In the genomic region with DNA sequence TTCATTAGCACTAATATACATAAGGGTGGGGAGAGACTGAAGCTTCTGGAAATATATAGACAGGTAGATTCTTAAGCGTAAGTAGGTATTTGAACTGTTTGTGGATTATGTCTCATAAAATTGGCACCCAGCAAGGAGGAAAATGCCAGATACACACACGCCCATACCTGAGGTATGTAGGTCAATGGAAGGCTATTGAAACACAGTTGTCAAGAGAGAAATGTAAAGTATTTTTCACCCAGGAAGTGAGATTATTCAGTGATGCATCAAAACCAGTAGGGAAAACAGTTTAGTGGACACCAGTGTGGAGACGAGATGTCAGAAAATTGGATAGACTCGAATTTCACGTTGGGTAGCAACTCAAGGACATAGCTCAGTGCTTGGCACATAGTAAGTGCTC, we compare ENCODE assay signal across 15 cellular contexts. TPM values are rescaled to one million over a fixed set of nuclear protein-coding genes. Genes with fewer than 3 reads are reported as not detected.
DNase-seq lines count a peak whose midpoint lies in the region; ATAC-seq and TF ChIP-seq lines count a peak whose summit lies in the region.
"Had no signal": no experiment of that assay in that cellular context is flagged by ENCODE, and none has a peak within 500 bp of the region (broad histone marks: within the 10 kb centered on the region; RNA-seq: fewer than 3 reads in every experiment).

No MANE protein-coding gene starts in this region.

- H2BK120ac ChIP-seq in trophoblast cell (ENCODE audit: insufficient read depth, low read length, poor library complexity) = no peak overlapping the region

- no peak overlapping the region for H3K9ac ChIP-seq in trophoblast cell (ENCODE audit: low read length)

- no peak overlapping the region for H2AFZ ChIP-seq in trophoblast cell (ENCODE audit: insufficient read depth, low read length, poor library complexity)
- H2AFZ ChIP-seq in hepatocyte = no peak overlapping the region

- H2BK5ac ChIP-seq in trophoblast cell (ENCODE audit: low read depth, low read length, poor library complexity) = no peak overlapping the region

- H3K23ac ChIP-seq in trophoblast cell (ENCODE audit: low read length) = no peak overlapping the region

- no peak overlapping the region for H2AK5ac ChIP-seq in trophoblast cell (ENCODE audit: low read length)

- H3K36me3 ChIP-seq in trophoblast cell (ENCODE audit: control insufficient read depth in 1 of 2, insufficient read depth in 2 of 2, low read length in 2 of 2) = no peaks in the 10 kb centered on the region
- no peaks in the 10 kb centered on the region for H3K36me3 ChIP-seq in hepatocyte (replicated peaks; ENCODE audit: insufficient read depth, low read depth)

- peak overlapping the region; percentile 96; the same call in 1 of the 2 replicates for H3K27ac ChIP-seq in VCaP
- H3K27ac ChIP-seq in epithelial cell of prostate = no peak overlapping the region
- H3K27ac ChIP-seq in trophoblast cell (ENCODE audit: low read depth, low read length) = no peak overlapping the region
- H3K27ac ChIP-seq in hepatocyte = no peak overlapping the region

- no peak overlapping the region for H2BK12ac ChIP-seq in trophoblast cell (ENCODE audit: low read length)

- no peak overlapping the region for H3K14ac ChIP-seq in trophoblast cell (ENCODE audit: low read length)

- no peak overlapping the region for H3K4me2 ChIP-seq in trophoblast cell (ENCODE audit: low read length)
- no peak overlapping the region for H3K4me2 ChIP-seq in hepatocyte

- peak; percentile 33 for DNase-seq in LoVo (ENCODE audit: low spot score)
- DNase-seq in epithelial cell of prostate (ENCODE audit: low read depth, low spot score) = peak; percentile 27
- DNase-seq in trophoblast cell = peak; percentile 40 to 86
- DNase-seq in hepatocyte (ENCODE audit: low spot score) = no peak
- DNase-seq in activated CD8-positive, alpha-beta memory T cell treated with anti-CD3 and anti-CD28 coated beads for 24 hours = no peak
- DNase-seq: C1 segment of cervical spinal cord; CD4-positive, alpha-beta T cell; DMS153; DMS79 treated with DMSO at 0.1 percent for 48 hours; EL had no signal

- H3K18ac ChIP-seq in trophoblast cell (ENCODE audit: low read length) = no peak overlapping the region

- H3K27me3 ChIP-seq in trophoblast cell (ENCODE audit: insufficient read depth, low read length) = no peaks in the 10 kb centered on the region
- no peaks in the 10 kb centered on the region for H3K27me3 ChIP-seq in hepatocyte

- H4K91ac ChIP-seq in trophoblast cell (ENCODE audit: low read depth, low read length) = no peak overlapping the region

- no peaks in the 10 kb centered on the region for H3K9me2 ChIP-seq in hepatocyte (replicated peaks; ENCODE audit: insufficient read depth)

- H3K79me1 ChIP-seq in trophoblast cell (ENCODE audit: low read length) = no peaks in the 10 kb centered on the region

- no peak for ATAC-seq in GM18873 (IDR thresholded peaks at IDR 0.05; ENCODE audit: low FRiP score, unreplicated experiment)
- no peak for ATAC-seq in GM21737 (IDR thresholded peaks at IDR 0.05; ENCODE audit: unreplicated experiment)
- ATAC-seq: HCT116 had no signal

- H3K4me3 ChIP-seq in trophoblast cell (ENCODE audit: low read depth, low read length) (no peak overlapping the region), hepatocyte (no peak overlapping the region)

- H4K20me1 ChIP-seq in hepatocyte (ENCODE audit: insufficient read depth, poor library complexity, severe bottlenecking) = no peaks in the 10 kb centered on the region

- H3K9me3 ChIP-seq in trophoblast cell (ENCODE audit: insufficient read depth, low read depth, low read length) = no peaks in the 10 kb centered on the region
- no peaks in the 10 kb centered on the region for H3K9me3 ChIP-seq in hepatocyte (ENCODE audit: low read depth)

- H3K4me1 ChIP-seq in trophoblast cell (ENCODE audit: control insufficient read depth in 1 of 2, insufficient read depth in 2 of 2, low read length in 2 of 2) = peaks cover 2 to 8% of the 10 kb centered on the region in 2 experiments
- H3K4me1 ChIP-seq in hepatocyte (ENCODE audit: insufficient read depth) = peaks cover 6% of the 10 kb centered on the region

- no peak overlapping the region for H3K4ac ChIP-seq in trophoblast cell (ENCODE audit: low read depth, low read length)

- no peak overlapping the region for H4K8ac ChIP-seq in trophoblast cell (ENCODE audit: low read depth, low read length)

- TF ChIP-seq CTCF in VCaP (conservative IDR thresholded peaks at IDR 0.05) (no peak), hepatocyte (IDR thresholded peaks at IDR 0.05; ENCODE audit: poor library complexity) (no peak)

- H4K12ac ChIP-seq in trophoblast cell (ENCODE audit: low read depth, low read length) = no peak overlapping the region

- H3K79me2 ChIP-seq in trophoblast cell (ENCODE audit: control insufficient read depth, insufficient read depth, low read length, poor library complexity) (no peaks in the 10 kb centered on the region), hepatocyte (no peaks in the 10 kb centered on the region)

- no CpG with 5 or more reads among the region's 5 CpGs for WGBS in trophoblast cell (ENCODE audit: extremely low coverage, insufficient coverage, insufficient read length)
- WGBS in hepatocyte (ENCODE audit: low lambda C conversion rate, missing lambda C conversion rate) = 85% methylated on average over 5 of the region's 5 CpGs

RNA-seq across cellular contexts. Expression of a gene that starts 4.7 kb away (rescaled TPM):
- polyA plus RNA-seq in trophoblast cell (2013) = 0.12 and 0.17 TPM in 2 replicates
- 0.60 and 1.3 TPM in 2 replicates for total RNA-seq in hepatocyte
- 1.8 and 3.0 TPM in 2 replicates for polyA plus RNA-seq in hepatocyte
- total RNA-seq: H4 had no signal

RNA-seq across cellular contexts. Expression of a gene that starts 12.9 kb away (rescaled TPM):
- 15.1 and 16.6 TPM in 2 replicates for polyA plus RNA-seq in trophoblast cell (2013)
- total RNA-seq in hepatocyte = 13.1 and 17.9 TPM in 2 replicates
- 18.5 and 26.9 TPM in 2 replicates for polyA plus RNA-seq in hepatocyte

Comparison
In these comparisons a context has a peak if more than half of its experiments do, and no peak if none do; other contexts are left out.
1. DNase-seq: peak in LoVo (single experiment), epithelial cell of prostate (single experiment) and trophoblast cell (2 of 2); none in hepatocyte (single experiment) and activated CD8-positive, alpha-beta memory T cell treated with anti-CD3 and anti-CD28 coated beads for 24 hours (single experiment).